In genomic region chr12:1812650-1813302, GRCh38 we compare ENCODE assay signal across 1 cellular context.
TF ChIP-seq lines count a peak whose summit lies in the region.

No MANE protein-coding gene starts in this region.

TF ChIP-seq in HepG2, 621 proteins besides CTCF, POLR2A, EP300 and RAD21 (continued from another document and continues in another):
- TF ChIP-seq ZNF710 (CRISPR knock-in tag; IDR thresholded peaks at IDR 0.05; ENCODE audit: borderline replicate concordance) (no peak; the same call in 1 of the 2 replicates), MAFK (conservative IDR thresholded peaks at IDR 0.05 in 1 of 2, IDR thresholded peaks at IDR 0.05 in 1 of 2; ENCODE audit: low read length in 2 of 2) (no peak), SNAPC2 (CRISPR knock-in tag; IDR thresholded peaks at IDR 0.05) (no peak), TBL1XR1 (IDR thresholded peaks at IDR 0.05; ENCODE audit: borderline replicate concordance, low read length, partially characterized antibody) (no peak), ZNF703 (CRISPR knock-in tag; IDR thresholded peaks at IDR 0.05; ENCODE audit: borderline replicate concordance) (no peak), ZNF749 (CRISPR knock-in tag; IDR thresholded peaks at IDR 0.05; ENCODE audit: borderline replicate concordance) (no peak), ISL2 (CRISPR knock-in tag; IDR thresholded peaks at IDR 0.05) (no peak), TOPORS (CRISPR knock-in tag; IDR thresholded peaks at IDR 0.05) (no peak), ZNF44 (CRISPR knock-in tag; IDR thresholded peaks at IDR 0.05) (no peak), HNF4A (CRISPR knock-in tag; IDR thresholded peaks at IDR 0.05) (peak; percentile 77), HMGXB3 (CRISPR knock-in tag; IDR thresholded peaks at IDR 0.05; ENCODE audit: borderline replicate concordance) (no peak), E2F5 (CRISPR knock-in tag; conservative IDR thresholded peaks at IDR 0.05) (no peak), ZBTB42 (CRISPR knock-in tag; IDR thresholded peaks at IDR 0.05) (no peak), XRCC5 (optimal IDR thresholded peaks at IDR 0.05; ENCODE audit: low read length) (no peak), ZNF256 (CRISPR knock-in tag; conservative IDR thresholded peaks at IDR 0.05) (no peak), ZFP1 (CRISPR knock-in tag; IDR thresholded peaks at IDR 0.05) (no peak), THAP9 (CRISPR knock-in tag; IDR thresholded peaks at IDR 0.05; ENCODE audit: borderline replicate concordance) (no peak), MATR3 (CRISPR knock-in tag; IDR thresholded peaks at IDR 0.05) (no peak), ZNF446 (CRISPR knock-in tag; IDR thresholded peaks at IDR 0.05) (no peak), TRIM24 (CRISPR knock-in tag; IDR thresholded peaks at IDR 0.05) (no peak), ZNF614 (CRISPR knock-in tag; IDR thresholded peaks at IDR 0.05; ENCODE audit: borderline replicate concordance) (0 out of 2 replicates have a peak, but pooled peaks have one; percentile 42), HNF1B (CRISPR knock-in tag; IDR thresholded peaks at IDR 0.05) (no peak), AGO1 (IDR thresholded peaks at IDR 0.05; ENCODE audit: low read depth, low read length, poor library complexity, severe bottlenecking) (no peak), CREB1 (IDR thresholded peaks at IDR 0.05) (no peak), CREB1 (CRISPR knock-in tag; IDR thresholded peaks at IDR 0.05) (no peak), XBP1 (CRISPR knock-in tag; IDR thresholded peaks at IDR 0.05) (no peak), ETV6 (CRISPR knock-in tag; conservative IDR thresholded peaks at IDR 0.05) (no peak), IRF9 (CRISPR knock-in tag; IDR thresholded peaks at IDR 0.05; ENCODE audit: borderline replicate concordance) (no peak), ETV5 (CRISPR knock-in tag; IDR thresholded peaks at IDR 0.05; ENCODE audit: borderline replicate concordance) (peak; percentile 89), KAT8 (CRISPR knock-in tag; IDR thresholded peaks at IDR 0.05) (no peak; the same call in 1 of the 2 replicates), DRAP1 (CRISPR knock-in tag; IDR thresholded peaks at IDR 0.05) (0 out of 2 replicates have a peak, but pooled peaks have one; percentile 21), ZNF788 (CRISPR knock-in tag; IDR thresholded peaks at IDR 0.05; ENCODE audit: borderline replicate concordance) (no peak), ZNF282 (IDR thresholded peaks at IDR 0.05; ENCODE audit: partially characterized antibody) (no peak), RBM39 (IDR thresholded peaks at IDR 0.05; ENCODE audit: low read depth, low read length, poor library complexity, severe bottlenecking) (no peak), TRIM22 (IDR thresholded peaks at IDR 0.05) (no peak), MTA3 (CRISPR knock-in tag; IDR thresholded peaks at IDR 0.05) (no peak), ZNF350 (CRISPR knock-in tag; IDR thresholded peaks at IDR 0.05; ENCODE audit: borderline replicate concordance, low read depth) (peak; percentile 51; the same call in 1 of the 2 replicates), TCF12 (IDR thresholded peaks at IDR 0.05) (no peak), TCF12 (CRISPR knock-in tag; IDR thresholded peaks at IDR 0.05) (0 out of 2 replicates have a peak, but pooled peaks have one; percentile 19), ZNF431 (CRISPR knock-in tag; IDR thresholded peaks at IDR 0.05; ENCODE audit: borderline replicate concordance, low read depth) (no peak), NFE2L1 (CRISPR knock-in tag; IDR thresholded peaks at IDR 0.05; ENCODE audit: borderline replicate concordance) (no peak), ZNF644 (CRISPR knock-in tag; IDR thresholded peaks at IDR 0.05; ENCODE audit: low read depth) (peak; percentile 59; the same call in 1 of the 2 replicates), TBX3 (IDR thresholded peaks at IDR 0.05; ENCODE audit: borderline replicate concordance) (no peak), ZFP90 (CRISPR knock-in tag; IDR thresholded peaks at IDR 0.05; ENCODE audit: borderline replicate concordance) (no peak), AKNA (CRISPR knock-in tag; IDR thresholded peaks at IDR 0.05; ENCODE audit: borderline replicate concordance) (no peak), YEATS4 (CRISPR knock-in tag; IDR thresholded peaks at IDR 0.05; ENCODE audit: borderline replicate concordance) (no peak; the same call in 1 of the 2 replicates), NAIF1 (CRISPR knock-in tag; IDR thresholded peaks at IDR 0.05; ENCODE audit: borderline replicate concordance) (no peak)
